In genomic region chr7:68421712-68422111, GRCh38 we compare ENCODE assay signal across 11 cellular contexts.
"Had no signal": no experiment of that assay in that cellular context is flagged by ENCODE, and none has a peak within 500 bp of the region (broad histone marks: within the 10 kb centered on the region; RNA-seq: fewer than 3 reads in every experiment).

No MANE protein-coding gene starts in this region.

- H3K4me2 ChIP-seq: GM23338 had no signal

- FAIRE-seq: H1, H54 had no signal

- H3K4me3 ChIP-seq: GM23248, GM23338, HAP-1 had no signal

- H3K9me3 ChIP-seq: HAP-1 had no signal

- H3K27ac Mint-ChIP-seq: GM23338, HFFc6 had no signal

- ATAC-seq: GM23338, HCT116 had no signal

- H3K4me1 Mint-ChIP-seq: GM23338 had no signal

- DNase-seq: GM23248, GOT3, H7, H9, HCEC 1CT, HFFc6 had no signal

- H3K4me1 ChIP-seq: HAP-1 had no signal

- H3K36me3 ChIP-seq: HAP-1 had no signal

- H3K4me3 Mint-ChIP-seq: GM23338, H9, HFFc6 had no signal

- H3K27ac ChIP-seq: GM23248 had no signal
